Comparison of ENCODE assay signal across 1 cellular context in genomic region chr10:75466016-75466415, GRCh38.
TF ChIP-seq lines count a peak whose summit lies in the region.

No MANE protein-coding gene starts in this region.

TF ChIP-seq in SK-N-SH treated with all-trans-retinoic acid at 6 μM for 48 hours, 23 proteins besides CTCF, POLR2A, EP300 and RAD21 (continued from another document):
- TF ChIP-seq CSRNP3 (CRISPR knock-in tag; IDR thresholded peaks at IDR 0.05) (no peak), ZNF565 (CRISPR knock-in tag; conservative IDR thresholded peaks at IDR 0.05; ENCODE audit: low read depth) (no peak)
